In genomic region chr12:130160711-130161231, GRCh38 we compare ENCODE assay signal across 20 cellular contexts. TPM values are rescaled to one million over a fixed set of nuclear protein-coding genes. Genes with fewer than 3 reads are reported as not detected.
DNase-seq lines count a peak whose midpoint lies in the region; ATAC-seq and TF ChIP-seq lines count a peak whose summit lies in the region.
"Had no signal": no experiment of that assay in that cellular context is flagged by ENCODE, and none has a peak within 500 bp of the region (broad histone marks: within the 10 kb centered on the region; RNA-seq: fewer than 3 reads in every experiment).

No MANE protein-coding gene starts in this region.

- no peaks in the 10 kb centered on the region for H3K9me3 Mint-ChIP-seq in mesothelial cell of epicardium

- ATAC-seq in thoracic aorta (ENCODE audit: insufficient number of reproducible peaks, low FRiP score, low read depth) (no peak), HG03565 (IDR thresholded peaks at IDR 0.05; ENCODE audit: unreplicated experiment) (no peak)

- H3K36me3 ChIP-seq in HEK293 (ENCODE audit: control insufficient read depth in 2 of 2, insufficient read depth in 1 of 2, low read length in 2 of 2), result peaks cover 0 to 7% of the 10 kb centered on the region in 2 experiments; a peak in 1 of 3 replicates
- peaks cover 0 to 5% of the 10 kb centered on the region in 2 donors for H3K36me3 ChIP-seq in esophagus (ENCODE audit: control insufficient read depth in 2 of 2, insufficient read depth in 2 of 2, low read length in 1 of 2)
- H3K36me3 ChIP-seq in thoracic aorta, result no peaks in the 10 kb centered on the region
- H3K36me3 ChIP-seq: brain microvascular endothelial cell had no signal

- DNase-seq in mesothelial cell of epicardium (ENCODE audit: low spot score in 2 of 2, unreplicated experiment in 2 of 2), result no peak
- DNase-seq in thoracic aorta (ENCODE audit: low spot score), result no peak
- no peak for DNase-seq in NCI-H1417 treated with DMSO at 0.1 percent for 48 hours (lab: John Stamatoyannopoulos, UW)
- no peak for DNase-seq in GOT3 (lab: John Stamatoyannopoulos, UW)
- DNase-seq in AG08396 (ENCODE audit: low spot score), result no peak
- DNase-seq: activated CD4-positive, alpha-beta T cell treated with anti-CD3 and anti-CD28 coated beads for 4 hours; activated naive CD4-positive, alpha-beta T cell treated with anti-CD3 and anti-CD28 coated beads, Interleukin-2, amount 50 U/mL, for 16 hours; brain microvascular endothelial cell; Calu3; effector CD4-positive, alpha-beta T cell; mammary epithelial cell; nucleus accumbens; SIG-M5; small intestine; stimulated activated naive CD4-positive, alpha-beta T cell; T-helper 2 cell had no signal

- H3K4me3 Mint-ChIP-seq in mesothelial cell of epicardium, result peak overlapping the region; percentile 70

- H3K27me3 ChIP-seq in esophagus (ENCODE audit: control insufficient read depth in 1 of 2, insufficient read depth in 2 of 2, low read length in 2 of 2), result no peaks in the 10 kb centered on the region
- H3K27me3 ChIP-seq in thoracic aorta (replicated peaks; ENCODE audit: insufficient read depth), result no peaks in the 10 kb centered on the region

- H3K4me1 ChIP-seq in HEK293 (ENCODE audit: control insufficient read depth, insufficient read depth, low read length), result no peaks in the 10 kb centered on the region; the same call in 1 of the 2 replicates
- H3K4me1 ChIP-seq in esophagus (ENCODE audit: control insufficient read depth in 2 of 2, insufficient read depth in 2 of 2, low read length in 1 of 2), result peaks cover 5 to 19% of the 10 kb centered on the region in 2 donors
- peaks cover 0 to 29% of the 10 kb centered on the region in 2 donors for H3K4me1 ChIP-seq in thoracic aorta (ENCODE audit: control insufficient read depth in 1 of 2, low read depth in 2 of 2)

- POLR2A ChIA-PET in HEK293 (lab: Yijun Ruan, JAX), result no interaction called here

- peak overlapping the region; percentile 79; the same call in 1 of the 2 replicates for H3K27ac ChIP-seq in HEK293 (ENCODE audit: extremely low read depth, low read depth, low read length)
- H3K27ac ChIP-seq in esophagus (ENCODE audit: low read depth in 2 of 2, low read length in 1 of 2), result peak overlapping the region; percentile 0 to 22
- no peak overlapping the region for H3K27ac ChIP-seq in thoracic aorta
- H3K27ac ChIP-seq: brain microvascular endothelial cell, HL-60 had no signal

- H3K4me3 ChIP-seq in HEK293 (ENCODE audit: low read depth, low read length), result peak overlapping the region; percentile 29
- H3K4me3 ChIP-seq in esophagus (ENCODE audit: low read depth in 1 of 2, low read length in 2 of 2), result peak overlapping the region; percentile 52 to 72
- peak overlapping the region; percentile 63 for H3K4me3 ChIP-seq in thoracic aorta

- H3K4me1 Mint-ChIP-seq in mesothelial cell of epicardium, result peaks cover 14% of the 10 kb centered on the region

- no peaks in the 10 kb centered on the region for H3K36me3 Mint-ChIP-seq in mesothelial cell of epicardium

- H3K27me3 Mint-ChIP-seq in mesothelial cell of epicardium (ENCODE audit: low read depth), result peaks cover 61% of the 10 kb centered on the region

- no peak overlapping the region for H3K27ac Mint-ChIP-seq in mesothelial cell of epicardium

- no peaks in the 10 kb centered on the region for H3K9me3 ChIP-seq in HEK293 (ENCODE audit: control insufficient read depth, insufficient read depth, low read depth, low read length)
- peaks cover 0 to 6% of the 10 kb centered on the region in 2 donors for H3K9me3 ChIP-seq in esophagus (ENCODE audit: control insufficient read depth in 2 of 2, insufficient read depth in 1 of 2, low read depth in 1 of 2, low read length in 1 of 2)
- H3K9me3 ChIP-seq in thoracic aorta, result no peaks in the 10 kb centered on the region

- CTCF ChIA-PET in HEK293 (lab: Yijun Ruan, JAX), result no interaction called here

- WGBS in esophagus, 2 donors, result 2 to 5% methylated on average over 40 to 44 of the region's 44 CpGs

- TF ChIP-seq CTCF in HEK293 (tag by site-specific recombination; IDR thresholded peaks at IDR 0.05) (no peak), mesothelial cell of epicardium (IDR thresholded peaks at IDR 0.05; ENCODE audit: unreplicated experiment) (no peak), thoracic aorta (IDR thresholded peaks at IDR 0.05) (no peak)

TF ChIP-seq in HEK293, 187 proteins besides CTCF, POLR2A, EP300 and RAD21:
- no peak for TF ChIP-seq YY1 (tag by site-specific recombination; IDR thresholded peaks at IDR 0.05)
- no peak for TF ChIP-seq ZNF202 (tag by site-specific recombination; IDR thresholded peaks at IDR 0.05; ENCODE audit: borderline replicate concordance)
- no peak for TF ChIP-seq ZNF18 (tag by site-specific recombination; IDR thresholded peaks at IDR 0.05)
- no peak for TF ChIP-seq ZNF510 (tag by site-specific recombination; IDR thresholded peaks at IDR 0.05; ENCODE audit: insufficient replicate concordance)
- TF ChIP-seq ZNF350 (tag by site-specific recombination; IDR thresholded peaks at IDR 0.05), result no peak
- TF ChIP-seq ZXDB (tag by site-specific recombination; IDR thresholded peaks at IDR 0.05), result no peak
- no peak for TF ChIP-seq ZNF785 (tag by site-specific recombination; IDR thresholded peaks at IDR 0.05)
- no peak for TF ChIP-seq ZNF645 (tag by site-specific recombination; IDR thresholded peaks at IDR 0.05)
- TF ChIP-seq ZNF639 (tag by site-specific recombination; IDR thresholded peaks at IDR 0.05), result no peak
- TF ChIP-seq ZNF169 (tag by site-specific recombination; IDR thresholded peaks at IDR 0.05), result no peak
- no peak for TF ChIP-seq ZNF121 (tag by site-specific recombination; IDR thresholded peaks at IDR 0.05)
- no peak for TF ChIP-seq ZNF776 (tag by site-specific recombination; IDR thresholded peaks at IDR 0.05; ENCODE audit: borderline replicate concordance)
- TF ChIP-seq REPIN1 (tag by site-specific recombination; IDR thresholded peaks at IDR 0.05; ENCODE audit: low read depth), result no peak
- TF ChIP-seq KLF10 (tag by site-specific recombination; IDR thresholded peaks at IDR 0.05), result no peak
- TF ChIP-seq ZFHX2 (tag by site-specific recombination; conservative IDR thresholded peaks at IDR 0.05), result no peak
- TF ChIP-seq GLIS1 (tag by site-specific recombination; IDR thresholded peaks at IDR 0.05), result no peak
- no peak for TF ChIP-seq ZNF16 (tag by site-specific recombination; IDR thresholded peaks at IDR 0.05; ENCODE audit: low read depth)
- TF ChIP-seq RBAK (tag by site-specific recombination; IDR thresholded peaks at IDR 0.05), result no peak
- TF ChIP-seq ZSCAN4 (tag by site-specific recombination; IDR thresholded peaks at IDR 0.05), result no peak

RNA-seq across cellular contexts. Expression of gene FZD10, which starts 1.5 kb away (rescaled TPM):
- polyA plus RNA-seq in esophagus, result 10 to 100 TPM in 1 of 2 donors, 1 to 10 TPM in 1; 7.2 to 18.7 TPM
- total RNA-seq in mesothelial cell of epicardium, result 1.8 to 2.5 TPM (median 2.4 TPM) in 3 replicates
- total RNA-seq in thoracic aorta, result 1 to 10 TPM in 1 of 2 donors, under 1 TPM in 1; 0.68 to 2.8 TPM
- total RNA-seq: Calu3 had no signal
- polyA plus RNA-seq: mammary epithelial cell had no signal

Comparison
In these comparisons a context has a peak if more than half of its experiments do, and no peak if none do; other contexts are left out.
1. H3K27ac ChIP-seq: peak in HEK293 (single experiment) and esophagus (2 of 2); none in thoracic aorta (0 of 2).
2. Peak in every context shown above with its lines, with median percentiles within 50 percentile points of each other: H3K4me3 ChIP-seq.